8 cellular contexts compared by ENCODE assay signal in genomic region chr16:86740817-86741799, GRCh38.
DNase-seq lines count a peak whose midpoint lies in the region; ATAC-seq and TF ChIP-seq lines count a peak whose summit lies in the region.

No MANE protein-coding gene starts in this region.

- in situ Hi-C loops in brain microvascular endothelial cell (cut with HindIII; ENCODE audit: low pct_ligation_motif_present, low sequenced_read_pairs), result no loop called here

- peak in 1 of 2 donors; percentile 42 for ATAC-seq in activated T-cell treated with anti-CD3 and anti-CD28 coated beads, Interleukin-2, amount 50 U/mL, for 72 hours (replicated peaks in 1 of 2)
- ATAC-seq in upper lobe of right lung (peak; percentile 51), HG03097 (IDR thresholded peaks at IDR 0.05; ENCODE audit: low FRiP score, unreplicated experiment) (no peak), HG02571 (IDR thresholded peaks at IDR 0.05; ENCODE audit: unreplicated experiment) (no peak)

- H3K27ac Mint-ChIP-seq in activated T-cell treated with anti-CD3 and anti-CD28 coated beads, Interleukin-2, amount 50 U/mL, for 72 hours, result peak overlapping the region; percentile 29

- H3K9me3 Mint-ChIP-seq in activated T-cell treated with anti-CD3 and anti-CD28 coated beads, Interleukin-2, amount 50 U/mL, for 72 hours, result no peaks in the 10 kb centered on the region

- H3K36me3 ChIP-seq in brain microvascular endothelial cell (replicated peaks), result no peaks in the 10 kb centered on the region
- no peaks in the 10 kb centered on the region for H3K36me3 ChIP-seq in kidney epithelial cell (ENCODE audit: control insufficient read depth, insufficient read depth, low read length)
- no peaks in the 10 kb centered on the region for H3K36me3 ChIP-seq in upper lobe of right lung

- TF ChIP-seq CTCF in brain microvascular endothelial cell (IDR thresholded peaks at IDR 0.05; ENCODE audit: low read depth, low read length, missing control alignments) (no peak), kidney epithelial cell (IDR thresholded peaks at IDR 0.05; ENCODE audit: insufficient read depth, low read length, poor library complexity, severe bottlenecking) (no peak), upper lobe of right lung (IDR thresholded peaks at IDR 0.05) (no peak)

- no peaks in the 10 kb centered on the region for H3K36me3 Mint-ChIP-seq in activated T-cell treated with anti-CD3 and anti-CD28 coated beads, Interleukin-2, amount 50 U/mL, for 72 hours (ENCODE audit: insufficient read depth in 2 of 2)

- no peaks in the 10 kb centered on the region for H3K9me3 ChIP-seq in upper lobe of right lung

- intact Hi-C loops in upper lobe of right lung (cut with DNase I), result no loop called here

- H3K27me3 ChIP-seq in brain microvascular endothelial cell (replicated peaks), result no peaks in the 10 kb centered on the region
- H3K27me3 ChIP-seq in kidney epithelial cell (ENCODE audit: control insufficient read depth, insufficient read depth, low read length), result no peaks in the 10 kb centered on the region
- H3K27me3 ChIP-seq in upper lobe of right lung, result peaks cover 20% of the 10 kb centered on the region

- H3K27me3 Mint-ChIP-seq in activated T-cell treated with anti-CD3 and anti-CD28 coated beads, Interleukin-2, amount 50 U/mL, for 72 hours (ENCODE audit: low read depth), result peaks cover 44% of the 10 kb centered on the region

- H3K4me3 Mint-ChIP-seq in activated T-cell treated with anti-CD3 and anti-CD28 coated beads, Interleukin-2, amount 50 U/mL, for 72 hours, result peak overlapping the region; percentile 69 to 71

- no peak for DNase-seq in activated T-cell treated with anti-CD3 and anti-CD28 coated beads, Interleukin-2, amount 50 U/mL, for 72 hours
- DNase-seq in activated T-cell treated with anti-CD3 and anti-CD28 coated beads for 4 hours (no peak), brain microvascular endothelial cell (peak; percentile 92), kidney epithelial cell (ENCODE audit: low read depth) (no peak), upper lobe of right lung (no peak), AML-193 (lab: John Stamatoyannopoulos, UW) (no peak)

- H3K27ac ChIP-seq in brain microvascular endothelial cell, result peak overlapping the region; percentile 96
- no peak overlapping the region for H3K27ac ChIP-seq in upper lobe of right lung

- H3K4me1 Mint-ChIP-seq in activated T-cell treated with anti-CD3 and anti-CD28 coated beads, Interleukin-2, amount 50 U/mL, for 72 hours (ENCODE audit: low read depth), result peaks cover 10% of the 10 kb centered on the region

- no peaks in the 10 kb centered on the region for H3K4me1 ChIP-seq in upper lobe of right lung

- H3K4me3 ChIP-seq in brain microvascular endothelial cell (ENCODE audit: low read depth, low read length), result peak overlapping the region; percentile 55
- peak overlapping the region; percentile 21 for H3K4me3 ChIP-seq in kidney epithelial cell (ENCODE audit: low read depth, low read length)
- H3K4me3 ChIP-seq in upper lobe of right lung, result peak overlapping the region; percentile 20
